Comparison of ENCODE assay signal across 18 cellular contexts in the genomic region with DNA sequence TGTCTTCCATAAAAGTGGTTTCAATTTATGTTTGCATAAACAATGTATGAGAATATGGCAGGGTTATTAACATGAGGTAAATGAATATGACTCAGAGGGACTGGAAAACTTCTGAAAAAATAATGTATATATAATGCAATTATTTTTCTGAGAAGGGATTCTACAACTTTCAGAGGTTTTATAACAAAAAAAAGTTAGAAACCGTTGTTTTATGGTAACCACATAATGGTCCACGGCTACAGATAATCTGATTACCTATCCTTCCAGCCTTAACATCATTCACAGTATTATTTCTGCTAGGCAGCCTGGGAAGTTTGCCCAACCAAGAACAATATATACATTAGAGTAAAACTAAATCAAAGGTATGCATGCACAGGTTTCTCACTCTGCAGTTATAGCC.
DNase-seq lines count a peak whose midpoint lies in the region; ATAC-seq, FAIRE-seq and TF ChIP-seq lines count a peak whose summit lies in the region.
"Had no signal": no experiment of that assay in that cellular context is flagged by ENCODE, and none has a peak within 500 bp of the region (broad histone marks: within the 10 kb centered on the region; RNA-seq: fewer than 3 reads in every experiment).

No MANE protein-coding gene starts in this region.

- H2AFZ ChIP-seq in SK-N-SH (ENCODE audit: low read depth), result no peak overlapping the region

- CTCF ChIA-PET in SK-N-SH (lab: Yijun Ruan, JAX), result no interaction called here

- H3K36me3 ChIP-seq in SK-N-SH (replicated peaks in 1 of 2; ENCODE audit: control insufficient read depth in 1 of 2, insufficient read depth in 2 of 2, low read length in 1 of 2), result no peaks in the 10 kb centered on the region

- H3K9ac ChIP-seq in SK-N-SH, result no peak overlapping the region

- no peak for TF ChIP-seq CTCF in SK-N-SH (IDR thresholded peaks at IDR 0.05)
- no peak for TF ChIP-seq CTCF in D721Med (IDR thresholded peaks at IDR 0.05; ENCODE audit: insufficient read depth, missing control alignments)

- H3K79me2 ChIP-seq in SK-N-SH (ENCODE audit: insufficient read depth), result no peaks in the 10 kb centered on the region

- peaks cover 0 to 6% of the 10 kb centered on the region in 2 experiments; a peak in 2 of 4 replicates for H3K4me1 ChIP-seq in SK-N-SH (ENCODE audit: control insufficient read depth in 1 of 2, insufficient read depth in 2 of 2, low read depth in 1 of 2, low read length in 1 of 2)

- no peaks in the 10 kb centered on the region for H3K9me2 ChIP-seq in SK-N-SH

- no peak for TF ChIP-seq EP300 in SK-N-SH (IDR thresholded peaks at IDR 0.05; ENCODE audit: borderline replicate concordance in 1 of 2, low read depth in 1 of 2, low read length in 1 of 2)

- WGBS in SK-N-SH (ENCODE audit: low lambda C conversion rate), result 9% methylated on average over 2 of the region's 2 CpGs

- POLR2A ChIA-PET in SK-N-SH (lab: Yijun Ruan, JAX), result no interaction called here

- no peak overlapping the region for H3K4me2 ChIP-seq in SK-N-SH

- H4K20me1 ChIP-seq in SK-N-SH (ENCODE audit: insufficient read depth), result no peaks in the 10 kb centered on the region

- no peaks in the 10 kb centered on the region for H3F3A ChIP-seq in SK-N-SH (replicated peaks; ENCODE audit: insufficient read depth)

- peak overlapping the region in 1 of 2 experiments; percentile 39; a peak in 1 of 4 replicates for H3K27ac ChIP-seq in SK-N-SH (ENCODE audit: low read depth in 2 of 2, low read length in 1 of 2)

- no peak for TF ChIP-seq RAD21 in SK-N-SH (IDR thresholded peaks at IDR 0.05; ENCODE audit: low read length)

- no peaks in the 10 kb centered on the region for H3K9me3 ChIP-seq in SK-N-SH
- H3K9me3 ChIP-seq: A549, Caco-2 had no signal

- DNase-seq in SK-N-SH (no peak), D721Med (ENCODE audit: insufficient read length, low spot score) (no peak), NCI-H82 treated with DMSO at 0.1 percent for 48 hours (lab: John Stamatoyannopoulos, UW; ENCODE audit: unreplicated experiment) (peak; percentile 28), superior temporal gyrus (ENCODE audit: extremely low spot score) (no peak), sciatic nerve (ENCODE audit: low spot score) (no peak), NK-92 (lab: John Stamatoyannopoulos, UW; ENCODE audit: unreplicated experiment) (no peak)
- DNase-seq: 8988T; ACHN; AML-193; C1 segment of cervical spinal cord; Caco-2; CD4-positive, alpha-beta memory T cell; DMS79 treated with DMSO at 0.1 percent for 48 hours; GF-D8; GOT3 had no signal

- ATAC-seq in SK-N-SH treated with all-trans-retinoic acid at 6 μM for 48 hours (no peak), sciatic nerve (no peak)

- no peaks in the 10 kb centered on the region for H3K27me3 ChIP-seq in SK-N-SH (ENCODE audit: insufficient read depth)

- intact Hi-C loops in sciatic nerve (cut with DNase I), result no loop called here

- peak; percentile 11 for FAIRE-seq in D721Med (lab: Jason Lieb, UNC)
- FAIRE-seq: GM12891 had no signal

- H3K4me3 ChIP-seq in SK-N-SH (ENCODE audit: low read depth in 2 of 2, low read length in 1 of 2), result no peak overlapping the region
- H3K4me3 ChIP-seq: A549 had no signal

TF ChIP-seq in SK-N-SH treated with all-trans-retinoic acid at 6 μM for 48 hours, 23 proteins besides CTCF, POLR2A, EP300 and RAD21 (continues in another document):
- TF ChIP-seq ARNTL (CRISPR knock-in tag; IDR thresholded peaks at IDR 0.05; ENCODE audit: borderline replicate concordance, low read depth), result no peak
- TF ChIP-seq, protein P1, sequence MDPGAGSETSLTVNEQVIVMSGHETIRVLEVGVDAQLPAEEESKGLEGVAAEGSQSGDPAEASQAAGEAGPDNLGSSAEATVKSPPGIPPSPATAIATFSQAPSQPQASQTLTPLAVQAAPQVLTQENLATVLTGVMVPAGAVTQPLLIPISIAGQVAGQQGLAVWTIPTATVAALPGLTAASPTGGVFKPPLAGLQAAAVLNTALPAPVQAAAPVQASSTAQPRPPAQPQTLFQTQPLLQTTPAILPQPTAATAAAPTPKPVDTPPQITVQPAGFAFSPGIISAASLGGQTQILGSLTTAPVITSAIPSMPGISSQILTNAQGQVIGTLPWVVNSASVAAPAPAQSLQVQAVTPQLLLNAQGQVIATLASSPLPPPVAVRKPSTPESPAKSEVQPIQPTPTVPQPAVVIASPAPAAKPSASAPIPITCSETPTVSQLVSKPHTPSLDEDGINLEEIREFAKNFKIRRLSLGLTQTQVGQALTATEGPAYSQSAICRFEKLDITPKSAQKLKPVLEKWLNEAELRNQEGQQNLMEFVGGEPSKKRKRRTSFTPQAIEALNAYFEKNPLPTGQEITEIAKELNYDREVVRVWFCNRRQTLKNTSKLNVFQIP (CRISPR knock-in tag; IDR thresholded peaks at IDR 0.05; ENCODE audit: borderline replicate concordance, low read depth), result no peak
- no peak for TF ChIP-seq ESRRG (CRISPR knock-in tag; IDR thresholded peaks at IDR 0.05)
- no peak for TF ChIP-seq OSR1 (CRISPR knock-in tag; IDR thresholded peaks at IDR 0.05)
- peak; percentile 5; the same call in 1 of the 2 replicates for TF ChIP-seq ZC3H10 (CRISPR knock-in tag; IDR thresholded peaks at IDR 0.05)
- no peak for TF ChIP-seq ZFP3 (CRISPR knock-in tag; IDR thresholded peaks at IDR 0.05)
- no peak for TF ChIP-seq BACH2 (CRISPR knock-in tag; IDR thresholded peaks at IDR 0.05; ENCODE audit: borderline replicate concordance)
- TF ChIP-seq SNAI2 (CRISPR knock-in tag; IDR thresholded peaks at IDR 0.05), result no peak
- TF ChIP-seq GLIS3 (CRISPR knock-in tag; IDR thresholded peaks at IDR 0.05), result peak; percentile 86; the same call in 1 of the 2 replicates
- no peak for TF ChIP-seq CREB5 (CRISPR knock-in tag; IDR thresholded peaks at IDR 0.05; ENCODE audit: low read depth)
- no peak for TF ChIP-seq ZNF565 (CRISPR knock-in tag; conservative IDR thresholded peaks at IDR 0.05; ENCODE audit: low read depth)
- no peak for TF ChIP-seq ZNF8 (CRISPR knock-in tag; IDR thresholded peaks at IDR 0.05)
- TF ChIP-seq PPARA (CRISPR knock-in tag; IDR thresholded peaks at IDR 0.05; ENCODE audit: borderline replicate concordance), result no peak
- TF ChIP-seq TOX (CRISPR knock-in tag; IDR thresholded peaks at IDR 0.05; ENCODE audit: borderline replicate concordance), result no peak

TF ChIP-seq in SK-N-SH, 30 proteins besides CTCF, POLR2A, EP300 and RAD21:
- TF ChIP-seq RXRA (IDR thresholded peaks at IDR 0.05; ENCODE audit: borderline replicate concordance, low read depth) (no peak), REST (IDR thresholded peaks at IDR 0.05; ENCODE audit: low read depth, low read length) (no peak), TAF1 (IDR thresholded peaks at IDR 0.05; ENCODE audit: borderline replicate concordance, low read depth, low read length) (no peak), TCF12 (IDR thresholded peaks at IDR 0.05) (no peak), NRF1 (IDR thresholded peaks at IDR 0.05; ENCODE audit: low read depth, low read length) (no peak), SMC3 (IDR thresholded peaks at IDR 0.05; ENCODE audit: low read depth, low read length) (no peak), MEF2A (IDR thresholded peaks at IDR 0.05; ENCODE audit: borderline replicate concordance, low read depth) (no peak), FOSL2 (IDR thresholded peaks at IDR 0.05; ENCODE audit: borderline replicate concordance, low read depth) (no peak), YY1 (IDR thresholded peaks at IDR 0.05; ENCODE audit: low read depth) (no peak), ZBTB33 (IDR thresholded peaks at IDR 0.05; ENCODE audit: borderline replicate concordance, low read depth) (no peak), CHD2 (IDR thresholded peaks at IDR 0.05; ENCODE audit: low read length, partially characterized antibody) (no peak), POLR2AphosphoS5 (IDR thresholded peaks at IDR 0.05; ENCODE audit: low read depth, low read length) (no peak)
